ENCODE assay signal across 8 cellular contexts in genomic region chr7:124032369-124033092, GRCh38. TPM values are rescaled to one million over a fixed set of nuclear protein-coding genes. Genes with fewer than 3 reads are reported as not detected.
A peak's percentile ranks its signal among the peaks of the same experiment; 100 is the strongest.
DNase-seq lines count a peak whose midpoint lies in the region; ATAC-seq and TF ChIP-seq lines count a peak whose summit lies in the region.

TMEM229A (minus strand) TSS chr7:124033067; CDS start chr7:124033003, 64 bp downstream.

- H3K9me3 Mint-ChIP-seq in Calu3 (ENCODE audit: low read depth, unreplicated experiment) (no peaks in the 10 kb centered on the region), GM23338 (no peaks in the 10 kb centered on the region)
- H3K9me3 Mint-ChIP-seq in stimulated activated memory B cell treated with anti-CD40 and anti-IgM and Interleukin-4, amounts not matched to agents 10 μg/mL and 1 μg/mL and 100 μg/mL, for 72 hours: no peaks in the 10 kb centered on the region

- H3K27ac Mint-ChIP-seq in Calu3 (ENCODE audit: unreplicated experiment) (no peak within 1 kb of the TSS), GM23338 (no peak within 1 kb of the TSS)
- H3K27ac Mint-ChIP-seq in stimulated activated memory B cell treated with anti-CD40 and anti-IgM and Interleukin-4, amounts not matched to agents 10 μg/mL and 1 μg/mL and 100 μg/mL, for 72 hours: no peak within 1 kb of the TSS

- H3K27me3 Mint-ChIP-seq in Calu3 (ENCODE audit: unreplicated experiment) (peaks cover 64% of the 10 kb centered on the region), GM23338 (ENCODE audit: insufficient read depth, low read depth, poor library complexity) (peaks cover 26% of the 10 kb centered on the region)
- peaks cover 43% of the 10 kb centered on the region for H3K27me3 Mint-ChIP-seq in stimulated activated memory B cell treated with anti-CD40 and anti-IgM and Interleukin-4, amounts not matched to agents 10 μg/mL and 1 μg/mL and 100 μg/mL, for 72 hours

- TF ChIP-seq CTCF in Calu3 (IDR thresholded peaks at IDR 0.05; ENCODE audit: unreplicated experiment): no peak
- TF ChIP-seq CTCF in GM23338 (conservative IDR thresholded peaks at IDR 0.05; ENCODE audit: low read depth in 2 of 2): no peak; a peak in 1 of 4 replicates

- H3F3A ChIP-seq in GM23338 (replicated peaks; ENCODE audit: low read depth): 0 out of 2 replicates have a peak, but pooled peaks cover 3% of the 10 kb centered on the region

- H3K36me3 ChIP-seq in GM23338 (ENCODE audit: insufficient read depth): no peaks in the 10 kb centered on the region

- CTCF ChIA-PET in Calu3 (lab: Charles Lee): no interaction called here

- H4K20me1 ChIP-seq in GM23338 (replicated peaks; ENCODE audit: insufficient read depth): no peaks in the 10 kb centered on the region

- peak; percentile 47 for DNase-seq in Calu3
- DNase-seq in GM23338 (ENCODE audit: low spot score): peak; percentile 77
- DNase-seq in NCI-H774 (lab: John Stamatoyannopoulos, UW): peak; percentile 22
- peak; percentile 48 for DNase-seq in cerebellum (ENCODE audit: low spot score)

- ATAC-seq in GM23338 (peak; percentile 78), HG03457 (IDR thresholded peaks at IDR 0.05; ENCODE audit: unreplicated experiment) (no peak), HG03280 (IDR thresholded peaks at IDR 0.05; ENCODE audit: unreplicated experiment) (no peak)
- no peak for ATAC-seq in stimulated activated memory B cell treated with anti-CD40 and anti-IgM and Interleukin-4, amounts not matched to agents 10 μg/mL and 1 μg/mL and 100 μg/mL, for 72 hours

- H3K9me2 ChIP-seq in GM23338 (ENCODE audit: insufficient read depth): 0 out of 2 replicates have a peak, but pooled peaks cover 3% of the 10 kb centered on the region

- H2AFZ ChIP-seq in GM23338: peak within 1 kb of the TSS; percentile 98

- H3K36me3 Mint-ChIP-seq in Calu3 (ENCODE audit: insufficient read depth, unreplicated experiment) (peaks cover 13% of the 10 kb centered on the region), GM23338 (ENCODE audit: low read depth) (no peaks in the 10 kb centered on the region)
- H3K36me3 Mint-ChIP-seq in stimulated activated memory B cell treated with anti-CD40 and anti-IgM and Interleukin-4, amounts not matched to agents 10 μg/mL and 1 μg/mL and 100 μg/mL, for 72 hours: no peaks in the 10 kb centered on the region

- peaks cover 24% of the 10 kb centered on the region for H3K4me1 ChIP-seq in GM23338 (ENCODE audit: insufficient read depth)

- H3K79me2 ChIP-seq in GM23338 (replicated peaks; ENCODE audit: insufficient read depth): no peaks in the 10 kb centered on the region

- intact Hi-C loops in Calu3 (cut with micrococcal nuclease; ENCODE audit: unreplicated experiment): loop anchor here (5.0 kb wide), 1 partner anchor 105 kb away; the partner anchor contains the start of gene SPAM1

- H3K27ac ChIP-seq in GM23338 (ENCODE audit: low read depth) (no peak within 1 kb of the TSS), layer of hippocampus (ENCODE audit: low read depth, low read length) (peak within 1 kb of the TSS; percentile 97)

- H3K4me1 Mint-ChIP-seq in Calu3 (ENCODE audit: low read depth, unreplicated experiment) (peaks cover 14% of the 10 kb centered on the region), GM23338 (peaks cover 28% of the 10 kb centered on the region)
- peaks cover 14% of the 10 kb centered on the region for H3K4me1 Mint-ChIP-seq in stimulated activated memory B cell treated with anti-CD40 and anti-IgM and Interleukin-4, amounts not matched to agents 10 μg/mL and 1 μg/mL and 100 μg/mL, for 72 hours

- H3K4me2 ChIP-seq in GM23338: peak within 1 kb of the TSS; percentile 90

- peak within 1 kb of the TSS; percentile 79 for H3K4me3 ChIP-seq in GM23338

- H3K4me3 Mint-ChIP-seq in Calu3 (ENCODE audit: low read depth, unreplicated experiment) (peak within 1 kb of the TSS; percentile 98), GM23338 (peak within 1 kb of the TSS; percentile 93)
- H3K4me3 Mint-ChIP-seq in stimulated activated memory B cell treated with anti-CD40 and anti-IgM and Interleukin-4, amounts not matched to agents 10 μg/mL and 1 μg/mL and 100 μg/mL, for 72 hours: peak within 1 kb of the TSS; percentile 49

- no TSS peak for BruUV-seq in Calu3 (replicated peaks; lab: Mats Ljungman, UMichigan)

- H3K27me3 ChIP-seq in GM23338 (ENCODE audit: insufficient read depth): peaks cover 44% of the 10 kb centered on the region
- no peaks in the 10 kb centered on the region for H3K27me3 ChIP-seq in layer of hippocampus (ENCODE audit: control insufficient read depth, insufficient read depth, low read length)

TF ChIP-seq in GM23338, 12 proteins besides CTCF, POLR2A, EP300 and RAD21 (continues in another document):
- TF ChIP-seq ETS1 (IDR thresholded peaks at IDR 0.05) (0 out of 2 replicates have a peak, but pooled peaks have one; percentile 22), JUNB (IDR thresholded peaks at IDR 0.05; ENCODE audit: unreplicated experiment) (no peak), ZNF462 (CRISPR knock-in tag; IDR thresholded peaks at IDR 0.05) (no peak)

RNA-seq across cellular contexts. Expression of gene TMEM229A, which starts in this region (rescaled TPM):
- total RNA-seq in Calu3 (2022) (not detected in 2 replicates), cerebellum (2.4 TPM)
- 0.16 and 0.80 TPM in 2 replicates for total RNA-seq in GM23338 (2014; rRNA removed; shearing (Covaris generic))
- polyA plus RNA-seq in GM23338 (2016; fragmentation: Nextera tagmentation; extraction: Ambion mirVana): 0.63 and 0.94 TPM in 2 replicates

Comparison
In these comparisons a context has a peak if more than half of its experiments do, and no peak if none do; other contexts are left out.
1. Peak in DNase-seq in Calu3; RNA of the gene not detected or under 1 TPM.
2. Peak in DNase-seq, ATAC-seq, H3K4me3 ChIP-seq and H3K4me2 ChIP-seq in GM23338; RNA of the gene not detected or under 1 TPM.
3. DNase-seq: peak in every context shown above with its lines; median percentile 77 in GM23338; 48 in cerebellum; 47 in Calu3; 22 in NCI-H774.